In the genomic region with DNA sequence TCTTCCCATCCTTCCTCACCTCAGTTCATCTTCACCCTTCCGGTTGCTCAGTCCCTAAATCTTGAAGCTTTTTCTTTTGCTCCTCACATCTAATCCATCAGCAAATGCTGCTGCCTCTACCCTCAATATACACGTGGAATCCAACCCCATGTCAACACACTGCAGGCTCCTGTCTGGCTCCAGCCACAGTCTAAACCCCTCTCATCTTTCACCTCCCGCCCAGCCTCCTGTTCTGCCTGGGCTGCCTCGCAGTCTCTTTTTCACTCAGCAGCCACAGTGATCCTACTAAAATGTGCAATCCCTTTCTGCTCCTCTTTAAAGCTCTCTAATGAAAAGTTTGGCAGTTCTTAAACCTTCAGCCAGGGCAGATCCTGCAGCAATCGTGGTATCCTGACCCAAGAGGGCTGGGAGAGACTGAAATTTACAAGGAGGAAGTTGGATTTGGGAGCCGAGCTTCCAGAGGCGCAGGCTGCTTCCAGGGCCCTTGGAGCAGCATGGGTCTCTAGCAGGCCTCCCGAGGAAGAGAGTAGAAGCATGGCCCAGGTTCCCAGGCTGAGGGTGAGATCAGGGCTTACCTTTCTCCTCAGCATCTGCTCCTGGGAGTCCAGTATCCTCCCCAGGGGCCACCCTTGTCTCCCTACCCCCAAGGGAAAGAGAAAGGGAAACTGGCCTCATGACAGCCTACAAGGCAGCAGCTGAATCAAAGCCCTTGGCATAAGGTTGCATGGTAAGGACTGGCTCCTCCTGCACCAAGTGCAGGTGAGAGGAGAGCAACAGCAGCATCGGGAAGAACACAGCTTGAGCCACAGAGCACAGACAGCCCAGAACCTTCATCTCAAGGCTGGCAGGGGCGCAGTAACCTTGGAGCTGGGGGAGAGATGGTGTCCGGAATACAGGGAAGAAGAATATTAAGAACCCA, we compare ENCODE assay signal across 28 cellular contexts.
DNase-seq lines count a peak whose midpoint lies in the region; ATAC-seq, FAIRE-seq and TF ChIP-seq lines count a peak whose summit lies in the region.
"Had no signal": no experiment of that assay in that cellular context is flagged by ENCODE, and none has a peak within 500 bp of the region (broad histone marks: within the 10 kb centered on the region; RNA-seq: fewer than 3 reads in every experiment).

No MANE protein-coding gene starts in this region.

- H3K27me3 Mint-ChIP-seq in CD4-positive, alpha-beta T cell: no peaks in the 10 kb centered on the region
- H3K27me3 Mint-ChIP-seq: activated CD4-positive, alpha-beta T cell treated with anti-CD3 and anti-CD28 coated beads for 36 hours; activated naive CD4-positive, alpha-beta T cell treated with anti-CD3 and anti-CD28 coated beads, Interleukin-2, amount 50 U/mL, for 24 hours had no signal

- DNase-seq in NCI-H82 (lab: John Stamatoyannopoulos, UW): peak; percentile 17
- no peak for DNase-seq in NCI-H82 treated with DMSO at 0.1 percent for 48 hours (lab: John Stamatoyannopoulos, UW; ENCODE audit: unreplicated experiment)
- DNase-seq in SK-N-DZ (ENCODE audit: low spot score): peak; percentile 62
- DNase-seq in HepG2 (ENCODE audit: low spot score): no peak
- DNase-seq in vagina (ENCODE audit: extremely low spot score in 2 of 2): no peak
- no peak for DNase-seq in pancreas
- no peak for DNase-seq in CD4-positive, alpha-beta T cell
- DNase-seq: activated CD4-positive, alpha-beta T cell treated with anti-CD3 and anti-CD28 coated beads for 36 hours; activated T-cell treated with anti-CD3 and anti-CD28 coated beads, Interleukin-2, amount 50 U/mL, for 4 hours; BE2C; Caco-2; DND-41; heart right ventricle; left ventricle myocardium inferior; NCI-H1105; NCI-H2081; NCI-H524 treated with DMSO at 0.1 percent for 48 hours; Right ventricle myocardium superior; spleen; stimulated activated CD4-positive, alpha-beta T cell treated with anti-CD3 and anti-CD28 coated beads, Interleukin-4, amount 100 ng/mL, for 24 hours; stimulated activated naive CD8-positive, alpha-beta T cell treated with anti-CD3 and anti-CD28 coated beads, Interleukin-15, amount 100 ng/mL, for 72 hours; T-helper 1 cell; transverse colon had no signal

- peak overlapping the region; percentile 34 for H3K4me2 ChIP-seq in HepG2 (ENCODE audit: low read depth, low read length)

- TF ChIP-seq EP300 in HepG2 (IDR thresholded peaks at IDR 0.05; ENCODE audit: low read depth in 2 of 2, low read length in 2 of 2) (no peak), HepG2 (CRISPR knock-in tag; IDR thresholded peaks at IDR 0.05; ENCODE audit: borderline replicate concordance) (no peak)

- no peaks in the 10 kb centered on the region for H3K79me2 ChIP-seq in HepG2 (ENCODE audit: insufficient read depth, low read length)

- ATAC-seq in HepG2 (peak; percentile 76), pancreas (no peak), HG02623 (IDR thresholded peaks at IDR 0.05; ENCODE audit: unreplicated experiment) (no peak)
- ATAC-seq in CD4-positive, alpha-beta T cell (ENCODE audit: poor library complexity): no peak
- ATAC-seq: activated CD4-positive, alpha-beta T cell treated with anti-CD3 and anti-CD28 coated beads for 36 hours; heart right ventricle; stimulated activated naive CD8-positive, alpha-beta T cell treated with anti-CD3 and anti-CD28 coated beads, Interleukin-15, amount 100 ng/mL, for 72 hours had no signal

- FAIRE-seq in HepG2 (lab: Jason Lieb, UNC): no peak
- FAIRE-seq in pancreas (lab: Jason Lieb, UNC): no peak
- FAIRE-seq: GM19239 had no signal

- H3K4me1 ChIP-seq in HepG2 (ENCODE audit: insufficient read depth, low read length) (no peaks in the 10 kb centered on the region), vagina (peaks cover 15% of the 10 kb centered on the region), pancreas (no peaks in the 10 kb centered on the region)
- H3K4me1 ChIP-seq: Caco-2, heart right ventricle, left ventricle myocardium inferior, spleen, transverse colon had no signal

- in situ Hi-C loops in HepG2 (cut with HindIII; ENCODE audit: extremely low pct_ligation_motif_present, low pct_unique_long_range_greater_than_20kb): no loop called here

- H3K9me3 Mint-ChIP-seq in CD4-positive, alpha-beta T cell: no peaks in the 10 kb centered on the region
- H3K9me3 Mint-ChIP-seq: activated naive CD4-positive, alpha-beta T cell treated with anti-CD3 and anti-CD28 coated beads, Interleukin-2, amount 50 U/mL, for 24 hours; activated T-cell treated with anti-CD3 and anti-CD28 coated beads, Interleukin-2, amount 50 U/mL, for 4 hours; dendritic cell treated with granulocyte-macrophage colony-stimulating factor and Interleukin-4, amounts not matched to agents 40 ng/mL and 50 ng/mL, for 4 days; neural crest cell; stimulated activated naive CD8-positive, alpha-beta T cell treated with anti-CD3 and anti-CD28 coated beads, Interleukin-15, amount 100 ng/mL, for 72 hours had no signal

- no peak for TF ChIP-seq RAD21 in HepG2 (CRISPR knock-in tag; IDR thresholded peaks at IDR 0.05)

- WGBS in HepG2 (ENCODE audit: low lambda C conversion rate): 27% methylated on average over 10 of the region's 11 CpGs
- WGBS in pancreas, 2 donors: 55 to 66% methylated on average over 11 of the region's 11 CpGs

- intact Hi-C loops in HepG2 (cut with micrococcal nuclease; ENCODE audit: unreplicated experiment) (no loop called here), vagina (cut with DNase I) (no loop called here), pancreas (cut with DNase I) (no loop called here)
- intact Hi-C loops in CD4-positive, alpha-beta T cell (cut with DNase I, micrococcal nuclease): no loop called here

- peak overlapping the region in 2 of 3 experiments; percentile 26 to 38; a peak in 3 of 6 replicates for H3K4me3 ChIP-seq in HepG2 (replicated peaks in 1 of 3; ENCODE audit: insufficient read depth in 1 of 3, low read depth in 2 of 3, low read length in 3 of 3)
- no peak overlapping the region for H3K4me3 ChIP-seq in vagina
- H3K4me3 ChIP-seq in pancreas: no peak overlapping the region
- H3K4me3 ChIP-seq: heart right ventricle, left ventricle myocardium inferior, spleen, transverse colon had no signal

- H3K4me1 Mint-ChIP-seq in CD4-positive, alpha-beta T cell (ENCODE audit: low read depth): no peaks in the 10 kb centered on the region
- H3K4me1 Mint-ChIP-seq: activated CD4-positive, alpha-beta T cell treated with anti-CD3 and anti-CD28 coated beads for 36 hours; activated naive CD4-positive, alpha-beta T cell treated with anti-CD3 and anti-CD28 coated beads, Interleukin-2, amount 50 U/mL, for 24 hours; stimulated activated naive CD8-positive, alpha-beta T cell treated with anti-CD3 and anti-CD28 coated beads, Interleukin-15, amount 100 ng/mL, for 72 hours had no signal

- no peak overlapping the region for H3K9ac ChIP-seq in HepG2 (ENCODE audit: insufficient read depth, low read depth, low read length)

- no peaks in the 10 kb centered on the region for H3K9me3 ChIP-seq in HepG2 (ENCODE audit: low read length)
- no peaks in the 10 kb centered on the region for H3K9me3 ChIP-seq in vagina
- H3K9me3 ChIP-seq in pancreas: no peaks in the 10 kb centered on the region
- no peaks in the 10 kb centered on the region for H3K9me3 ChIP-seq in CD4-positive, alpha-beta T cell (ENCODE audit: control insufficient read depth, low read length)
- H3K9me3 ChIP-seq: BE2C, Caco-2, heart right ventricle, left ventricle myocardium inferior, spleen, transverse colon had no signal

- H3K27ac ChIP-seq in HepG2 (ENCODE audit: extremely low read length, insufficient read depth, low read length): no peak overlapping the region
- peak overlapping the region; percentile 14 for H3K27ac ChIP-seq in vagina
- no peak overlapping the region for H3K27ac ChIP-seq in pancreas
- H3K27ac ChIP-seq in CD4-positive, alpha-beta T cell (ENCODE audit: low read depth, low read length): no peak overlapping the region
- H3K27ac ChIP-seq: heart right ventricle, left ventricle myocardium inferior, spleen, transverse colon had no signal

- H4K20me1 ChIP-seq in HepG2 (ENCODE audit: insufficient read depth, low read length): no peaks in the 10 kb centered on the region

- H3K4me3 Mint-ChIP-seq in CD4-positive, alpha-beta T cell: no peak overlapping the region
- H3K4me3 Mint-ChIP-seq: activated CD4-positive, alpha-beta T cell treated with anti-CD3 and anti-CD28 coated beads for 36 hours; activated naive CD4-positive, alpha-beta T cell treated with anti-CD3 and anti-CD28 coated beads, Interleukin-2, amount 50 U/mL, for 24 hours; activated T-cell treated with anti-CD3 and anti-CD28 coated beads, Interleukin-2, amount 50 U/mL, for 4 hours; dendritic cell treated with granulocyte-macrophage colony-stimulating factor and Interleukin-4, amounts not matched to agents 40 ng/mL and 50 ng/mL, for 4 days; neural crest cell; stimulated activated naive CD8-positive, alpha-beta T cell treated with anti-CD3 and anti-CD28 coated beads, Interleukin-15, amount 100 ng/mL, for 72 hours had no signal

- no peak overlapping the region for H3K27ac Mint-ChIP-seq in CD4-positive, alpha-beta T cell
- H3K27ac Mint-ChIP-seq: activated CD4-positive, alpha-beta T cell treated with anti-CD3 and anti-CD28 coated beads for 36 hours; activated naive CD4-positive, alpha-beta T cell treated with anti-CD3 and anti-CD28 coated beads, Interleukin-2, amount 50 U/mL, for 24 hours; dendritic cell treated with granulocyte-macrophage colony-stimulating factor and Interleukin-4, amounts not matched to agents 40 ng/mL and 50 ng/mL, for 4 days; stimulated activated naive CD8-positive, alpha-beta T cell treated with anti-CD3 and anti-CD28 coated beads, Interleukin-15, amount 100 ng/mL, for 72 hours had no signal

- H3K27me3 ChIP-seq in HepG2 (ENCODE audit: control insufficient read depth in 1 of 2, insufficient read depth in 2 of 2, low read length in 2 of 2): no peaks in the 10 kb centered on the region
- H3K27me3 ChIP-seq in vagina: no peaks in the 10 kb centered on the region
- no peaks in the 10 kb centered on the region for H3K27me3 ChIP-seq in pancreas
- H3K27me3 ChIP-seq in CD4-positive, alpha-beta T cell (ENCODE audit: control insufficient read depth, insufficient read depth, low read length): peaks cover 3% of the 10 kb centered on the region
- H3K27me3 ChIP-seq: BE2C, heart right ventricle, spleen, transverse colon had no signal

- TF ChIP-seq POLR2A in HepG2 (IDR thresholded peaks at IDR 0.05; ENCODE audit: insufficient read depth in 1 of 2, low read depth in 2 of 2, low read length in 2 of 2): no peak
- TF ChIP-seq POLR2A in vagina (IDR thresholded peaks at IDR 0.05): no peak

- BruUV-seq in HepG2 (replicated peaks; lab: Mats Ljungman, UMichigan): no TSS peak

- H2AFZ ChIP-seq in HepG2 (ENCODE audit: low read length): no peak overlapping the region

- TF ChIP-seq CTCF in HepG2 (CRISPR knock-in tag; IDR thresholded peaks at IDR 0.05) (no peak), vagina (IDR thresholded peaks at IDR 0.05) (no peak), pancreas (IDR thresholded peaks at IDR 0.05) (no peak)
- TF ChIP-seq CTCF in CD4-positive, alpha-beta T cell (IDR thresholded peaks at IDR 0.05): no peak

- H3K36me3 Mint-ChIP-seq in CD4-positive, alpha-beta T cell (ENCODE audit: low read depth): no peaks in the 10 kb centered on the region
- H3K36me3 Mint-ChIP-seq: activated naive CD4-positive, alpha-beta T cell treated with anti-CD3 and anti-CD28 coated beads, Interleukin-2, amount 50 U/mL, for 24 hours had no signal

- POLR2A ChIA-PET in HepG2 (lab: Yijun Ruan, JAX): no interaction called here
- POLR2A ChIA-PET in CD4-positive, alpha-beta T cell (lab: Charles Lee): no interaction called here

- H3K36me3 ChIP-seq in HepG2 (replicated peaks in 1 of 2; ENCODE audit: control insufficient read depth in 1 of 2, insufficient read depth in 2 of 2, low read length in 2 of 2) (no peaks in the 10 kb centered on the region), vagina (no peaks in the 10 kb centered on the region), pancreas (no peaks in the 10 kb centered on the region)
- H3K36me3 ChIP-seq: BE2C, heart right ventricle, left ventricle myocardium inferior, spleen, transverse colon had no signal

- CTCF ChIA-PET in HepG2 (lab: Yijun Ruan, JAX; ENCODE audit: low intra/inter-chr PET ratio, low total read pairs): no interaction called here
- CTCF ChIA-PET in CD4-positive, alpha-beta T cell (lab: Charles Lee): no interaction called here

Comparison
In these comparisons a context has a peak if more than half of its experiments do, and no peak if none do; other contexts are left out.
1. DNase-seq: peak in NCI-H82 (single experiment) and SK-N-DZ (single experiment); none in NCI-H82 treated with DMSO at 0.1 percent for 48 hours (single experiment), HepG2 (single experiment), vagina (0 of 2), pancreas (0 of 6) and CD4-positive, alpha-beta T cell (0 of 10).
2. H3K4me3 ChIP-seq: peak in HepG2 (2 of 3); none in vagina (0 of 2) and pancreas (0 of 4).